Comparison of ENCODE assay signal across 15 cellular contexts in genomic region chr10:6977641-6978627, GRCh38.
A peak's percentile ranks its signal among the peaks of the same experiment; 100 is the strongest.
DNase-seq lines count a peak whose midpoint lies in the region; ATAC-seq and TF ChIP-seq lines count a peak whose summit lies in the region.
"Had no signal": no experiment of that assay in that cellular context is flagged by ENCODE, and none has a peak within 500 bp of the region (broad histone marks: within the 10 kb centered on the region; RNA-seq: fewer than 3 reads in every experiment).

No MANE protein-coding gene starts in this region.

- no peaks in the 10 kb centered on the region for H3F3A ChIP-seq in GM23338 (replicated peaks; ENCODE audit: low read depth)

- no peak for TF ChIP-seq EP300 in esophagus muscularis mucosa (IDR thresholded peaks at IDR 0.05)
- no peak for TF ChIP-seq EP300 in upper lobe of left lung (IDR thresholded peaks at IDR 0.05)

- no peak overlapping the region for H3K4me2 ChIP-seq in GM23338
- H3K4me2 ChIP-seq: BLaER1, PC-9 had no signal

- H3K9me3 Mint-ChIP-seq in GM23338, result no peaks in the 10 kb centered on the region

- DNase-seq in GM23338 (ENCODE audit: low spot score) (peak; percentile 53), NT2/D1 (ENCODE audit: low read depth, low spot score) (peak; percentile 13), esophagus muscularis mucosa (ENCODE audit: extremely low spot score) (peak; percentile 42), retina (peak; percentile 64), upper lobe of left lung (no peak), substantia nigra (lab: John Stamatoyannopoulos, UW) (no peak)
- DNase-seq: DMS 273 treated with DMSO at 0.1 percent for 48 hours, KBM-7, NCI-H1092 treated with DMSO at 0.1 percent for 48 hours, NCI-H187 treated with DMSO at 0.1 percent for 48 hours, NCI-H524, PC-9, T-helper 1 cell had no signal

- TF ChIP-seq POLR2A in esophagus muscularis mucosa (IDR thresholded peaks at IDR 0.05; ENCODE audit: low read depth) (no peak), upper lobe of left lung (IDR thresholded peaks at IDR 0.05) (no peak)

- H3K4me1 Mint-ChIP-seq in GM23338, result peaks cover 13% of the 10 kb centered on the region; the same call in 2 of the 3 replicates

- no peaks in the 10 kb centered on the region for H3K27me3 Mint-ChIP-seq in GM23338 (ENCODE audit: insufficient read depth, low read depth, poor library complexity)

- no peak overlapping the region for H3K9ac ChIP-seq in NT2/D1 (ENCODE audit: insufficient read length, low read depth)
- H3K9ac ChIP-seq: BLaER1 had no signal

- no peaks in the 10 kb centered on the region for H3K36me3 Mint-ChIP-seq in GM23338 (ENCODE audit: low read depth)

- H3K27ac ChIP-seq in GM23338 (ENCODE audit: low read depth) (no peak overlapping the region), esophagus muscularis mucosa (replicated peaks in 1 of 4) (no peak overlapping the region), upper lobe of left lung (no peak overlapping the region), substantia nigra (ENCODE audit: low read depth, low read length, poor library complexity, severe bottlenecking) (no peak overlapping the region)
- H3K27ac ChIP-seq: BLaER1, PC-9 had no signal

- H4K20me1 ChIP-seq in GM23338 (replicated peaks; ENCODE audit: insufficient read depth), result no peaks in the 10 kb centered on the region
- H4K20me1 ChIP-seq: BLaER1 had no signal

- H3K36me3 ChIP-seq in GM23338 (ENCODE audit: insufficient read depth) (no peaks in the 10 kb centered on the region), NT2/D1 (ENCODE audit: insufficient read depth, insufficient read length, low read length) (no peaks in the 10 kb centered on the region), esophagus muscularis mucosa (no peaks in the 10 kb centered on the region), upper lobe of left lung (no peaks in the 10 kb centered on the region)
- H3K36me3 ChIP-seq: BLaER1 had no signal

- no peaks in the 10 kb centered on the region for H3K27me3 ChIP-seq in GM23338 (ENCODE audit: insufficient read depth)
- no peaks in the 10 kb centered on the region for H3K27me3 ChIP-seq in NT2/D1 (ENCODE audit: insufficient read depth, insufficient read length)
- no peaks in the 10 kb centered on the region for H3K27me3 ChIP-seq in esophagus muscularis mucosa
- H3K27me3 ChIP-seq in upper lobe of left lung, result no peaks in the 10 kb centered on the region
- H3K27me3 ChIP-seq: BLaER1 had no signal

- no peaks in the 10 kb centered on the region for H3K9me3 ChIP-seq in NT2/D1 (ENCODE audit: insufficient read depth, low read length)
- no peaks in the 10 kb centered on the region for H3K9me3 ChIP-seq in esophagus muscularis mucosa
- H3K9me3 ChIP-seq in upper lobe of left lung, result no peaks in the 10 kb centered on the region

- H3K4me3 ChIP-seq in GM23338, result no peak overlapping the region
- no peak overlapping the region for H3K4me3 ChIP-seq in NT2/D1 (ENCODE audit: insufficient read length, low read depth)
- H3K4me3 ChIP-seq in esophagus muscularis mucosa, result no peak overlapping the region
- H3K4me3 ChIP-seq in upper lobe of left lung, result no peak overlapping the region
- H3K4me3 ChIP-seq: BLaER1, PC-9 had no signal

- H3K4me3 Mint-ChIP-seq in GM23338, result no peak overlapping the region

- H2AFZ ChIP-seq in GM23338, result peak overlapping the region; percentile 4; the same call in 1 of the 2 replicates
- H2AFZ ChIP-seq: PC-9 had no signal

- WGBS in esophagus muscularis mucosa, result 77% methylated on average over 15 of the region's 15 CpGs
- WGBS in upper lobe of left lung, 2 donors, result 69 to 81% methylated on average over 15 of the region's 15 CpGs

- intact Hi-C loops in esophagus muscularis mucosa (cut with DNase I), result no loop called here

- no peaks in the 10 kb centered on the region for H3K9me2 ChIP-seq in GM23338 (ENCODE audit: insufficient read depth)

- ATAC-seq in GM23338 (peak; percentile 39; the same call in 2 of the 3 replicates), HG03280 (IDR thresholded peaks at IDR 0.05; ENCODE audit: unreplicated experiment) (no peak), upper lobe of left lung (ENCODE audit: low FRiP score in 2 of 2) (no peak)

- TF ChIP-seq CTCF in GM23338 (conservative IDR thresholded peaks at IDR 0.05; ENCODE audit: low read depth in 2 of 2) (no peak), esophagus muscularis mucosa (IDR thresholded peaks at IDR 0.05) (no peak), upper lobe of left lung (IDR thresholded peaks at IDR 0.05) (no peak)

- peaks cover 11% of the 10 kb centered on the region for H3K4me1 ChIP-seq in GM23338 (ENCODE audit: insufficient read depth)
- peaks cover 3% of the 10 kb centered on the region for H3K4me1 ChIP-seq in NT2/D1 (ENCODE audit: insufficient read depth, insufficient read length)
- H3K4me1 ChIP-seq in esophagus muscularis mucosa, result peaks cover 0 to 13% (median 5%) of the 10 kb centered on the region in 4 donors
- no peaks in the 10 kb centered on the region for H3K4me1 ChIP-seq in upper lobe of left lung

- no peak overlapping the region for H3K27ac Mint-ChIP-seq in GM23338

- H3K79me2 ChIP-seq in GM23338 (replicated peaks; ENCODE audit: insufficient read depth), result no peaks in the 10 kb centered on the region

TF ChIP-seq in GM23338, 12 proteins besides CTCF, POLR2A, EP300 and RAD21 (continues in another document):
- TF ChIP-seq CREB1 (CRISPR knock-in tag; IDR thresholded peaks at IDR 0.05; ENCODE audit: low read depth) (no peak), JUNB (IDR thresholded peaks at IDR 0.05; ENCODE audit: unreplicated experiment) (no peak), EZH2 (IDR thresholded peaks at IDR 0.05; ENCODE audit: low read depth, unreplicated experiment) (no peak), EZH2phosphoT487 (IDR thresholded peaks at IDR 0.05; ENCODE audit: unreplicated experiment) (no peak), ZNF331 (CRISPR knock-in tag; IDR thresholded peaks at IDR 0.05; ENCODE audit: low read depth) (no peak), ETS1 (IDR thresholded peaks at IDR 0.05) (no peak), ZNF462 (CRISPR knock-in tag; IDR thresholded peaks at IDR 0.05) (no peak)

Comparison
In these comparisons a context has a peak if more than half of its experiments do, and no peak if none do; other contexts are left out.
1. DNase-seq: peak in GM23338 (single experiment), NT2/D1 (single experiment), esophagus muscularis mucosa (single experiment) and retina (single experiment); none in upper lobe of left lung (0 of 2) and substantia nigra (0 of 49).